ENCODE assay signal across 10 cellular contexts in genomic region chr19:4389064-4389375, GRCh38. TPM values are rescaled to one million over a fixed set of nuclear protein-coding genes. Genes with fewer than 3 reads are reported as not detected.
DNase-seq lines count a peak whose midpoint lies in the region; ATAC-seq and TF ChIP-seq lines count a peak whose summit lies in the region.
"Had no signal": no experiment of that assay in that cellular context is flagged by ENCODE, and none has a peak within 500 bp of the region (broad histone marks: within the 10 kb centered on the region; RNA-seq: fewer than 3 reads in every experiment).

No MANE protein-coding gene starts in this region.

- WGBS in body of pancreas, 2 donors, result 65 to 72% methylated on average over 8 to 9 of the region's 9 CpGs
- 56% methylated on average over 8 of the region's 9 CpGs for WGBS in suprapubic skin

- H3K4me1 ChIP-seq in body of pancreas, result peaks cover 57% of the 10 kb centered on the region
- peaks cover 53 to 74% of the 10 kb centered on the region in 2 donors for H3K4me1 ChIP-seq in left lung
- peaks cover 65% of the 10 kb centered on the region for H3K4me1 ChIP-seq in suprapubic skin

- no peak for TF ChIP-seq POLR2A in body of pancreas (IDR thresholded peaks at IDR 0.05)
- no peak for TF ChIP-seq POLR2A in suprapubic skin (IDR thresholded peaks at IDR 0.05)

- no peak for TF ChIP-seq EP300 in suprapubic skin (IDR thresholded peaks at IDR 0.05)

- DNase-seq in body of pancreas, result no peak
- no peak for DNase-seq in left lung
- no peak for DNase-seq in suprapubic skin (ENCODE audit: low spot score in 2 of 2)
- DNase-seq in amniotic stem cell (lab: John Stamatoyannopoulos, UW), result no peak
- DNase-seq in NCI-H510A treated with DMSO at 0.1 percent for 48 hours (lab: John Stamatoyannopoulos, UW), result no peak
- no peak for DNase-seq in NCI-H345 treated with DMSO at 0.1 percent for 48 hours (lab: John Stamatoyannopoulos, UW; ENCODE audit: unreplicated experiment)
- DNase-seq: central memory CD4-positive, alpha-beta T cell; foreskin fibroblast; NCI-H1417 treated with DMSO at 0.1 percent for 48 hours; T-helper 2 cell had no signal

- H3K27ac ChIP-seq in body of pancreas (peak overlapping the region; percentile 23 to 68 (median 44)), left lung (peak overlapping the region; percentile 77 to 83), suprapubic skin (peak overlapping the region; percentile 80)

- no peak for ATAC-seq in body of pancreas
- no peak for ATAC-seq in left lung

- no peak overlapping the region for H3K4me3 ChIP-seq in body of pancreas
- H3K4me3 ChIP-seq in left lung, result no peak overlapping the region
- no peak overlapping the region for H3K4me3 ChIP-seq in suprapubic skin

- no peaks in the 10 kb centered on the region for H3K27me3 ChIP-seq in body of pancreas
- H3K27me3 ChIP-seq in left lung, result no peaks in the 10 kb centered on the region
- H3K27me3 ChIP-seq in suprapubic skin, result no peaks in the 10 kb centered on the region

- intact Hi-C loops in body of pancreas (cut with DNase I) (no loop called here), left lung (cut with DNase I) (no loop called here)

- TF ChIP-seq CTCF in body of pancreas (IDR thresholded peaks at IDR 0.05) (no peak), left lung (IDR thresholded peaks at IDR 0.05) (no peak), suprapubic skin (IDR thresholded peaks at IDR 0.05) (no peak)

- H3K36me3 ChIP-seq in body of pancreas (replicated peaks in 1 of 2; ENCODE audit: insufficient read depth in 1 of 2, low read depth in 2 of 2), result no peaks in the 10 kb centered on the region
- peaks cover 0 to 47% of the 10 kb centered on the region in 2 donors for H3K36me3 ChIP-seq in left lung
- H3K36me3 ChIP-seq in suprapubic skin, result peaks cover 3% of the 10 kb centered on the region

- H3K9me3 ChIP-seq in body of pancreas, result no peaks in the 10 kb centered on the region
- H3K9me3 ChIP-seq in left lung, result no peaks in the 10 kb centered on the region
- H3K9me3 ChIP-seq in suprapubic skin, result no peaks in the 10 kb centered on the region

RNA-seq across cellular contexts. Expression of gene SH3GL1, which starts 11.3 kb away (rescaled TPM):
- total RNA-seq in body of pancreas (10 to 100 TPM; 20.4 to 22.6 TPM), left lung (10 to 100 TPM; 64.6 to 71.8 TPM), suprapubic skin (100 to 1,000 TPM in 1 of 4 donors, 10 to 100 TPM in 3; 67.0 to 103 (median 81.0) TPM)

RNA-seq across cellular contexts. Expression of gene CHAF1A, which starts 13.4 kb away (rescaled TPM):
- total RNA-seq in body of pancreas (1 to 10 TPM; 3.4 to 6.3 TPM), left lung (10 to 100 TPM; 15.6 to 24.1 TPM), suprapubic skin (10 to 100 TPM in 2 of 4 donors, 1 to 10 TPM in 2; 8.5 to 20.4 (median 11.4) TPM)

RNA-seq across cellular contexts. Expression of gene MPND, which starts 45.7 kb away (rescaled TPM):
- total RNA-seq in body of pancreas (1 to 10 TPM in 1 of 2 donors, under 1 TPM in 1; 0.99 to 7.5 TPM), left lung (10 to 100 TPM; 21.9 to 31.3 TPM), suprapubic skin (1 to 10 TPM; 6.5 to 9.5 (median 8.9) TPM)

RNA-seq across cellular contexts. Expression of gene STAP2, which starts 50.4 kb away (rescaled TPM):
- total RNA-seq in body of pancreas (10 to 100 TPM; 17.9 to 31.0 TPM), left lung (10 to 100 TPM; 14.1 to 28.1 TPM), suprapubic skin (10 to 100 TPM; 67.0 to 93.1 (median 87.2) TPM)
